2 cellular contexts compared by ENCODE assay signal in the genomic region with DNA sequence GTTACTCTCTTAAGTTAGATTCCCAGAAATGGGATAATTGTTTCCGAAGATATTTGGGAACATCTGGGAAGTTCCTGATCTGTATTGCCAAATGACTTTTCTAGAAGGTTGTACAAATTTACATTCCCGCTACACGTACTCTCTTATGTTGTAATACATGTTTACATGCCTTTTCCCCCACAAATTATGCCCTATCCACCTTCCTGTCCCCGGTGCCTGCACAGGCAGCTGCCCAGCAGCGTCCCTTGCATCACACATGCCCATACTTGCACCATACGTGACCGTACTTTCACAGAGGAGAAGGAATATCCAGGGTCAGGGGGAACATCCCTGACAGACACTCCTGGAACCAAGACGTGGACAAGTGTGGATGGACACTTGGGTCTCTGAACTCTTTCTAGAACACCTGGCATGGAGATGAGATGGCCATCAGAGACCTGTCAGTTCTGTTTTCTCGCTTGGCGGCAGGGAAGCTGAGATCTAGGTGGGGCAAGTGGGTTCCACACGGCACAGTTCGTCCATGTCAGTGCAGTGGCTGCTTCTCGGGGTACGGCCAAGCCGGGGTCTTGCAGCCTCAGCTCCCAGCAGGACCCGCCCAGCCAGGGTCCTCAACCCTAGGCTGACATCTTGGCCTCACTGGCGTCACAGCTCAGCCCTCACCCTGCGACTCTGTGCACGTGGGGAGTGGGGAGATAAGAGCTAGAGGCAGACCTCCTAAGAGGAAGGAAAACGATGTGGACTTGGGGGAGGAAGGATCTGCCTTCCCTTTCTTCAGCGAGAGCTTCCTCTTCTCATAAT.
TF ChIP-seq lines count a peak whose summit lies in the region.

No MANE protein-coding gene starts in this region.

TF ChIP-seq in HepG2, 621 proteins besides CTCF, POLR2A, EP300 and RAD21 (continued from another document and continues in another):
- TF ChIP-seq, protein P1, sequence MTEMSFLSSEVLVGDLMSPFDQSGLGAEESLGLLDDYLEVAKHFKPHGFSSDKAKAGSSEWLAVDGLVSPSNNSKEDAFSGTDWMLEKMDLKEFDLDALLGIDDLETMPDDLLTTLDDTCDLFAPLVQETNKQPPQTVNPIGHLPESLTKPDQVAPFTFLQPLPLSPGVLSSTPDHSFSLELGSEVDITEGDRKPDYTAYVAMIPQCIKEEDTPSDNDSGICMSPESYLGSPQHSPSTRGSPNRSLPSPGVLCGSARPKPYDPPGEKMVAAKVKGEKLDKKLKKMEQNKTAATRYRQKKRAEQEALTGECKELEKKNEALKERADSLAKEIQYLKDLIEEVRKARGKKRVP (CRISPR knock-in tag; IDR thresholded peaks at IDR 0.05) = peak in 1 of 2 experiments; percentile 99; a peak in 2 of 4 replicates
- TF ChIP-seq GATAD2A (CRISPR knock-in tag; IDR thresholded peaks at IDR 0.05) = peak; percentile 95
- peak; percentile 74; the same call in 1 of the 2 replicates for TF ChIP-seq RXRA (CRISPR knock-in tag; IDR thresholded peaks at IDR 0.05)
- TF ChIP-seq HOXD1 (CRISPR knock-in tag; IDR thresholded peaks at IDR 0.05) = no peak
- no peak for TF ChIP-seq LCORL (IDR thresholded peaks at IDR 0.05)
- peak; percentile 42; the same call in 1 of the 2 replicates for TF ChIP-seq LCORL (CRISPR knock-in tag; IDR thresholded peaks at IDR 0.05)
- TF ChIP-seq, protein P2, sequence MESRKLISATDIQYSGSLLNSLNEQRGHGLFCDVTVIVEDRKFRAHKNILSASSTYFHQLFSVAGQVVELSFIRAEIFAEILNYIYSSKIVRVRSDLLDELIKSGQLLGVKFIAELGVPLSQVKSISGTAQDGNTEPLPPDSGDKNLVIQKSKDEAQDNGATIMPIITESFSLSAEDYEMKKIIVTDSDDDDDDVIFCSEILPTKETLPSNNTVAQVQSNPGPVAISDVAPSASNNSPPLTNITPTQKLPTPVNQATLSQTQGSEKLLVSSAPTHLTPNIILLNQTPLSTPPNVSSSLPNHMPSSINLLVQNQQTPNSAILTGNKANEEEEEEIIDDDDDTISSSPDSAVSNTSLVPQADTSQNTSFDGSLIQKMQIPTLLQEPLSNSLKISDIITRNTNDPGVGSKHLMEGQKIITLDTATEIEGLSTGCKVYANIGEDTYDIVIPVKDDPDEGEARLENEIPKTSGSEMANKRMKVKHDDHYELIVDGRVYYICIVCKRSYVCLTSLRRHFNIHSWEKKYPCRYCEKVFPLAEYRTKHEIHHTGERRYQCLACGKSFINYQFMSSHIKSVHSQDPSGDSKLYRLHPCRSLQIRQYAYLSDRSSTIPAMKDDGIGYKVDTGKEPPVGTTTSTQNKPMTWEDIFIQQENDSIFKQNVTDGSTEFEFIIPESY (CRISPR knock-in tag; IDR thresholded peaks at IDR 0.05) = peak; percentile 95; the same call in 1 of the 2 replicates
- TF ChIP-seq ZNF670 (CRISPR knock-in tag; IDR thresholded peaks at IDR 0.05; ENCODE audit: borderline replicate concordance) = 0 out of 2 replicates have a peak, but pooled peaks have one; percentile 33
- TF ChIP-seq KDM4B (CRISPR knock-in tag; IDR thresholded peaks at IDR 0.05) = 0 out of 2 replicates have a peak, but pooled peaks have one; percentile 32
- peak; percentile 27; the same call in 1 of the 2 replicates for TF ChIP-seq KDM2A (CRISPR knock-in tag; IDR thresholded peaks at IDR 0.05; ENCODE audit: borderline replicate concordance, low read depth)
- TF ChIP-seq IRF2 (CRISPR knock-in tag; IDR thresholded peaks at IDR 0.05) = 0 out of 2 replicates have a peak, but pooled peaks have one; percentile 40
- peak; percentile 68 for TF ChIP-seq THAP11 (CRISPR knock-in tag; IDR thresholded peaks at IDR 0.05)
- TF ChIP-seq FOXO1 (CRISPR knock-in tag; IDR thresholded peaks at IDR 0.05) = peak; percentile 59; the same call in 1 of the 2 replicates
- no peak for TF ChIP-seq MATR3 (CRISPR knock-in tag; IDR thresholded peaks at IDR 0.05)
- TF ChIP-seq RARA (CRISPR knock-in tag; IDR thresholded peaks at IDR 0.05) = peak; percentile 92
- no peak for TF ChIP-seq ZNF251 (CRISPR knock-in tag; IDR thresholded peaks at IDR 0.05)
- TF ChIP-seq RXRB (CRISPR knock-in tag; IDR thresholded peaks at IDR 0.05; ENCODE audit: borderline replicate concordance) = peak; percentile 96
- TF ChIP-seq PPARG (CRISPR knock-in tag; conservative IDR thresholded peaks at IDR 0.05) = peak; percentile 95
- TF ChIP-seq MXI1 (IDR thresholded peaks at IDR 0.05; ENCODE audit: borderline replicate concordance, low read depth, low read length) = peak; percentile 19; the same call in 1 of the 3 replicates
- no peak for TF ChIP-seq JUNB (CRISPR knock-in tag; IDR thresholded peaks at IDR 0.05; ENCODE audit: borderline replicate concordance)
- TF ChIP-seq, protein P3, sequence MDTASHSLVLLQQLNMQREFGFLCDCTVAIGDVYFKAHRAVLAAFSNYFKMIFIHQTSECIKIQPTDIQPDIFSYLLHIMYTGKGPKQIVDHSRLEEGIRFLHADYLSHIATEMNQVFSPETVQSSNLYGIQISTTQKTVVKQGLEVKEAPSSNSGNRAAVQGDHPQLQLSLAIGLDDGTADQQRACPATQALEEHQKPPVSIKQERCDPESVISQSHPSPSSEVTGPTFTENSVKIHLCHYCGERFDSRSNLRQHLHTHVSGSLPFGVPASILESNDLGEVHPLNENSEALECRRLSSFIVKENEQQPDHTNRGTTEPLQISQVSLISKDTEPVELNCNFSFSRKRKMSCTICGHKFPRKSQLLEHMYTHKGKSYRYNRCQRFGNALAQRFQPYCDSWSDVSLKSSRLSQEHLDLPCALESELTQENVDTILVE (CRISPR knock-in tag; IDR thresholded peaks at IDR 0.05) = 0 out of 2 replicates have a peak, but pooled peaks have one; percentile 36
- TF ChIP-seq ZNF350 (CRISPR knock-in tag; IDR thresholded peaks at IDR 0.05; ENCODE audit: borderline replicate concordance, low read depth) = peak; percentile 40; the same call in 1 of the 2 replicates
- no peak for TF ChIP-seq SRY (CRISPR knock-in tag; IDR thresholded peaks at IDR 0.05)
- TF ChIP-seq CEBPB (IDR thresholded peaks at IDR 0.05; ENCODE audit: borderline replicate concordance, low read depth, low read length) = peak; percentile 99
- TF ChIP-seq NFKB2 (CRISPR knock-in tag; IDR thresholded peaks at IDR 0.05; ENCODE audit: borderline replicate concordance) = peak; percentile 34; the same call in 1 of the 2 replicates
- TF ChIP-seq SOX6 (IDR thresholded peaks at IDR 0.05) = no peak
- peak; percentile 41 for TF ChIP-seq SOX6 (CRISPR knock-in tag; IDR thresholded peaks at IDR 0.05)
- TF ChIP-seq, protein P4, sequence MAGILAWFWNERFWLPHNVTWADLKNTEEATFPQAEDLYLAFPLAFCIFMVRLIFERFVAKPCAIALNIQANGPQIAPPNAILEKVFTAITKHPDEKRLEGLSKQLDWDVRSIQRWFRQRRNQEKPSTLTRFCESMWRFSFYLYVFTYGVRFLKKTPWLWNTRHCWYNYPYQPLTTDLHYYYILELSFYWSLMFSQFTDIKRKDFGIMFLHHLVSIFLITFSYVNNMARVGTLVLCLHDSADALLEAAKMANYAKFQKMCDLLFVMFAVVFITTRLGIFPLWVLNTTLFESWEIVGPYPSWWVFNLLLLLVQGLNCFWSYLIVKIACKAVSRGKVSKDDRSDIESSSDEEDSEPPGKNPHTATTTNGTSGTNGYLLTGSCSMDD (CRISPR knock-in tag; IDR thresholded peaks at IDR 0.05) = no peak

TF ChIP-seq in HEK293T, 16 proteins besides CTCF, POLR2A, EP300 and RAD21 (continued from another document):
- no peak for TF ChIP-seq CTBP1 (IDR thresholded peaks at IDR 0.05; ENCODE audit: borderline replicate concordance)
- no peak for TF ChIP-seq ELF4 (IDR thresholded peaks at IDR 0.05)
- no peak for TF ChIP-seq SP1 (IDR thresholded peaks at IDR 0.05)
- no peak for TF ChIP-seq FOXK2 (IDR thresholded peaks at IDR 0.05)
- no peak for TF ChIP-seq FOXM1 (IDR thresholded peaks at IDR 0.05; ENCODE audit: borderline replicate concordance)
